In the genomic region with DNA sequence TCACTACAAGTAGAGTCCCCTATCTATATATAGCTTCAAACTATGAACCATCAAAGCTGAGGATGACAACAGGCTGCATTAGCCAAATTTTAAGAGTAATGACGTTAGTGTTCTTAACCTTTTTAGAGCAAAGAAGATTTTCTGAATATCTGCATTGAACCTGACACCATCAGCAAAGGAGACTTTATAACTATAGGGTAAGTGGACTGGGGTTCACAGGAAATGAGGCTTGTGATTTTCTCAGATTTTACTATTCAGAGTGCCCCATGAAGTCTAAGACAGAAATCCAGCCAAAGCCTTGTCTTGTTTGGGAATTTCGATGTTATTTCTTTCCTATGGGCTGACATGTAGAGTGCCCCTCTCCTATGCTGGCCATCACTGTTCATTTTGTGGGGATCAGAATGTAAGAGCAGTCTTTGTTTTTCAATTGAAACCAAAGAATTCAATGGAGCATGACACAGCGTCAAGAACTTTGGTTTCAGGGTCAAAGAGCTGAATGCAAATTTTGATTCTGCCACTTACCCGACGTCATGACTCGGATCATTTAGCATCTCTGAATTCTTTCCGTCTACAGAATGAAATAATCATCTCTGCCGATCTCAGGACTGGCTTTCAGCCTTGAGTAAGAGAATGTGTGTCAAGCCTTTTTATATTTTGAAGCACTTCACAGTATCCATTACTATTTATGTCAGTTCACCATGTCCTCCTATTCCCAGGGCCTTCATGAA, we compare ENCODE assay signal across 9 cellular contexts. TPM values are rescaled to one million over a fixed set of nuclear protein-coding genes. Genes with fewer than 3 reads are reported as not detected.
DNase-seq lines count a peak whose midpoint lies in the region; ATAC-seq, FAIRE-seq and TF ChIP-seq lines count a peak whose summit lies in the region.
"Had no signal": no experiment of that assay in that cellular context is flagged by ENCODE, and none has a peak within 500 bp of the region (broad histone marks: within the 10 kb centered on the region; RNA-seq: fewer than 3 reads in every experiment).

No MANE protein-coding gene starts in this region.

- no peak for TF ChIP-seq POLR2A in esophagus muscularis mucosa (IDR thresholded peaks at IDR 0.05; ENCODE audit: low read depth)

- TF ChIP-seq CTCF in esophagus muscularis mucosa (IDR thresholded peaks at IDR 0.05) (no peak), tibial artery (IDR thresholded peaks at IDR 0.05) (no peak), pancreas (IDR thresholded peaks at IDR 0.05) (no peak)

- H3K27ac ChIP-seq in esophagus muscularis mucosa (replicated peaks in 1 of 4) (peak overlapping the region; percentile 25 to 45 (median 35)), tibial artery (peak overlapping the region; percentile 20 to 59), pancreas (no peak overlapping the region)

- ATAC-seq in HG03280 (IDR thresholded peaks at IDR 0.05; ENCODE audit: unreplicated experiment), result peak; percentile 79
- ATAC-seq in left lobe of liver, result no peak
- no peak for ATAC-seq in pancreas

- in situ Hi-C loops in KBM-7 (cut with MboI; ENCODE audit: low pct_unique_long_range_greater_than_20kb, low sequenced_read_pairs), result no loop called here

- peak overlapping the region; percentile 46 for H3K27ac Mint-ChIP-seq in activated T-cell treated with anti-CD3 and anti-CD28 coated beads, Interleukin-2, amount 50 U/mL, for 24 hours

- H3K4me1 Mint-ChIP-seq in activated T-cell treated with anti-CD3 and anti-CD28 coated beads, Interleukin-2, amount 50 U/mL, for 24 hours (ENCODE audit: low read depth), result peaks cover under 1% of the 10 kb centered on the region

- no peaks in the 10 kb centered on the region for H3K9me3 Mint-ChIP-seq in activated T-cell treated with anti-CD3 and anti-CD28 coated beads, Interleukin-2, amount 50 U/mL, for 24 hours

- H3K9me3 ChIP-seq in esophagus muscularis mucosa, result no peaks in the 10 kb centered on the region
- H3K9me3 ChIP-seq in tibial artery, result no peaks in the 10 kb centered on the region
- no peaks in the 10 kb centered on the region for H3K9me3 ChIP-seq in pancreas

- no peak for DNase-seq in activated T-cell treated with anti-CD3 and anti-CD28 coated beads, Interleukin-2, amount 50 U/mL, for 24 hours
- no peak for DNase-seq in activated T-cell treated with anti-CD3 and anti-CD28 coated beads for 4 hours
- no peak for DNase-seq in esophagus muscularis mucosa (ENCODE audit: extremely low spot score)
- no peak for DNase-seq in tibial artery
- no peak for DNase-seq in left lobe of liver (ENCODE audit: low spot score)
- DNase-seq in KBM-7, result no peak
- no peak for DNase-seq in pancreas

- H3K36me3 Mint-ChIP-seq in activated T-cell treated with anti-CD3 and anti-CD28 coated beads, Interleukin-2, amount 50 U/mL, for 24 hours (ENCODE audit: low read depth), result peaks cover 85% of the 10 kb centered on the region

- H3K27me3 Mint-ChIP-seq in activated T-cell treated with anti-CD3 and anti-CD28 coated beads, Interleukin-2, amount 50 U/mL, for 24 hours, result no peaks in the 10 kb centered on the region

- no peak overlapping the region for H3K4me3 ChIP-seq in esophagus muscularis mucosa
- no peak overlapping the region for H3K4me3 ChIP-seq in tibial artery
- H3K4me3 ChIP-seq in pancreas, result no peak overlapping the region

- TF ChIP-seq EP300 in esophagus muscularis mucosa (IDR thresholded peaks at IDR 0.05), result no peak

- intact Hi-C loops in esophagus muscularis mucosa (cut with DNase I) (no loop called here), tibial artery (cut with DNase I; ENCODE audit: low total_unique reads) (no loop called here), pancreas (cut with DNase I) (no loop called here)

- 69% methylated on average over 8 of the region's 8 CpGs for WGBS in esophagus muscularis mucosa
- WGBS in pancreas, 2 donors, result 74 to 80% methylated on average over 8 of the region's 8 CpGs

- H3K27me3 ChIP-seq in esophagus muscularis mucosa (no peaks in the 10 kb centered on the region), tibial artery (no peaks in the 10 kb centered on the region), pancreas (no peaks in the 10 kb centered on the region)

- FAIRE-seq in pancreas (lab: Jason Lieb, UNC), result no peak

- H3K4me1 ChIP-seq in esophagus muscularis mucosa, result peaks cover 12 to 24% (median 21%) of the 10 kb centered on the region in 4 donors
- H3K4me1 ChIP-seq in tibial artery, result peaks cover 0 to 30% (median 5%) of the 10 kb centered on the region in 4 donors
- peaks cover 0 to 5% (median 3%) of the 10 kb centered on the region in 3 donors for H3K4me1 ChIP-seq in pancreas

- H3K4me3 Mint-ChIP-seq in activated T-cell treated with anti-CD3 and anti-CD28 coated beads, Interleukin-2, amount 50 U/mL, for 24 hours, result no peak overlapping the region

- H3K36me3 ChIP-seq in esophagus muscularis mucosa, result peaks cover 0 to 27% (median 12%) of the 10 kb centered on the region in 4 donors
- peaks cover 0 to 12% (median 7%) of the 10 kb centered on the region in 3 donors for H3K36me3 ChIP-seq in tibial artery
- no peaks in the 10 kb centered on the region for H3K36me3 ChIP-seq in pancreas

RNA-seq across cellular contexts. Expression of a gene that starts 52.7 kb away (rescaled TPM):
- 10 to 100 TPM; 14.9 to 25.4 (median 16.3) TPM for total RNA-seq in esophagus muscularis mucosa
- total RNA-seq in left lobe of liver, result 29.8 TPM
- 10 to 100 TPM; 15.0 to 24.3 (median 18.4) TPM for total RNA-seq in pancreas
- polyA plus RNA-seq in pancreas, result 10 to 100 TPM in 1 of 2 donors, 1 to 10 TPM in 1; 5.1 to 10.9 TPM

RNA-seq across cellular contexts. Expression of a gene that starts 58.9 kb away (rescaled TPM):
- total RNA-seq in esophagus muscularis mucosa, result not detected
- total RNA-seq in left lobe of liver, result not detected
- total RNA-seq in pancreas, result under 1 TPM in 2 of 6 donors, not detected in 4; 0.12 to 0.19 TPM
- polyA plus RNA-seq in pancreas, result under 1 TPM in 1 of 2 donors, not detected in 1; 0.02 TPM
- polyA plus RNA-seq: AG04450 had no signal

Comparison
In these comparisons a context has a peak if more than half of its experiments do, and no peak if none do; other contexts are left out.
1. H3K27ac ChIP-seq: peak in esophagus muscularis mucosa (4 of 4) and tibial artery (2 of 2); none in pancreas (0 of 4).